In the genomic region with DNA sequence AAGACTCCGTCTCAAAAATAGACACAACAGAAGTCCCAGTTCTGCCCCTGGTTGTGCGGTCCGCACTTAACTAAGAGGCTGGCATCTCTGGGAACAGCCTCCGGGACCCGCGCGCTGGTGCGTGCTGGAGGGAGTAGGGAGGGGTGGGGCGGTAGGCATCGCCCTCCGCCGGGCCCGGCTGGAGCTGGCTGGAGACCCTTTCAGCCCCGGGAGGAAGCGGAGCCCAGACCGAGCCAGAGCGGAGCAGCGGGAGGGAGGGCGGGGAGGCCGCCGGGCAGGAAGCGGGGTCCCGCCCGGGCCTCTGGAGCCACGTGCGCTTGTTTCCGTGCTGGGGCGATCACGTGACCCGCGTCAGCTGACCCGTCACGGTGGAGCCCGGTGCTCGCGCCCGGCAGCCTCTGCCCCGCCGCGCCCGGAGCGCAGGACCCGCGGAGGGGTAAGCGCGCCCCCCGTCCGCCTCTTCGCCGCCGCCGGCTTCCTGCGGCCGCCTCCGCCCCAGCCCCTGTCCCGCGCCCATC, we compare ENCODE assay signal across 8 cellular contexts. TPM values are rescaled to one million over a fixed set of nuclear protein-coding genes. Genes with fewer than 3 reads are reported as not detected.
DNase-seq lines count a peak whose midpoint lies in the region; ATAC-seq and TF ChIP-seq lines count a peak whose summit lies in the region.

Gene WDR81, plus strand, starts transcription at position 354 of the 518 bp plus-strand sequence. CDS start 256 bp downstream, outside the sequence.

- no peaks in the 10 kb centered on the region for H3K27me3 Mint-ChIP-seq in nephron progenitor cell (ENCODE audit: low read depth, poor library complexity)

- H3K4me1 ChIP-seq in BE2C, result no peaks in the 10 kb centered on the region

- DNase-seq in BE2C, result peak; percentile 86
- peak; percentile 82 for DNase-seq in HuH-7.5 (ENCODE audit: low spot score)
- peak; percentile 64 for DNase-seq in SHP77 treated with DMSO at 0.1 percent for 48 hours (lab: John Stamatoyannopoulos, UW)
- DNase-seq in activated gamma-delta T cell treated with Interleukin-2 at 50 U/mL for 16 hours, result peak; percentile 84
- peak; percentile 89 for DNase-seq in fibroblast of villous mesenchyme (ENCODE audit: low read depth)
- DNase-seq in nephron progenitor cell, result peak; percentile 89
- peak; percentile 92 for DNase-seq in stimulated activated naive CD8-positive, alpha-beta T cell treated with anti-CD3 and anti-CD28 coated beads, Interleukin-15, Interleukin-2, amounts not matched to agents 100 U/mL and 50 U/mL, for 24 hours

- no peaks in the 10 kb centered on the region for H3K9me3 ChIP-seq in BE2C

- H3K27ac Mint-ChIP-seq in nephron progenitor cell, result no peak within 1 kb of the TSS

- H3K4me3 ChIP-seq in BE2C (ENCODE audit: low read depth, low read length) (peak within 1 kb of the TSS; percentile 54), fibroblast of villous mesenchyme (ENCODE audit: low read depth, low read length) (peak within 1 kb of the TSS; percentile 68)

- no peaks in the 10 kb centered on the region for H3K36me3 Mint-ChIP-seq in nephron progenitor cell (ENCODE audit: low read depth)

- H3K36me3 ChIP-seq in BE2C, result no peaks in the 10 kb centered on the region; the same call in 1 of the 2 replicates

- peaks cover 23% of the 10 kb centered on the region for H3K4me1 Mint-ChIP-seq in nephron progenitor cell

- H3K4me3 Mint-ChIP-seq in nephron progenitor cell, result peak within 1 kb of the TSS; percentile 73

- no peaks in the 10 kb centered on the region for H3K27me3 ChIP-seq in BE2C

- TF ChIP-seq CTCF in BE2C (IDR thresholded peaks at IDR 0.05; ENCODE audit: low read depth, low read length), result no peak
- TF ChIP-seq CTCF in fibroblast of villous mesenchyme (IDR thresholded peaks at IDR 0.05; ENCODE audit: insufficient read depth, low read depth, low read length), result no peak
- TF ChIP-seq CTCF in nephron progenitor cell (IDR thresholded peaks at IDR 0.05), result no peak

- no peaks in the 10 kb centered on the region for H3K9me3 Mint-ChIP-seq in nephron progenitor cell

- ATAC-seq in GM19328 (IDR thresholded peaks at IDR 0.05; ENCODE audit: unreplicated experiment), result peak; percentile 52
- peak; percentile 82 for ATAC-seq in stimulated activated naive CD8-positive, alpha-beta T cell treated with anti-CD3 and anti-CD28 coated beads, Interleukin-15, Interleukin-2, amounts not matched to agents 100 U/mL and 50 U/mL, for 24 hours

RNA-seq across cellular contexts. Expression of gene WDR81, which starts in this region (rescaled TPM):
- polyA plus RNA-seq in BE2C (2012; ENCODE audit: insufficient read depth, insufficient read length, low read depth), result 11.3 TPM
- 26.8 and 34.5 TPM in 2 replicates for total RNA-seq in fibroblast of villous mesenchyme

Comparison
In these comparisons a context has a peak if more than half of its experiments do, and no peak if none do; other contexts are left out.
1. Peak in every context shown above with its lines: DNase-seq, ATAC-seq and H3K4me3 ChIP-seq.